ENCODE assay signal across 4 cellular contexts in genomic region chr6:167673951-167674350, GRCh38.
"Had no signal": no experiment of that assay in that cellular context is flagged by ENCODE, and none has a peak within 500 bp of the region (broad histone marks: within the 10 kb centered on the region; RNA-seq: fewer than 3 reads in every experiment).

No MANE protein-coding gene starts in this region.

- DNase-seq: H9, HCEC 1CT, KBM-7 had no signal

- H3K4me3 ChIP-seq: GM23338 had no signal

- H2AFZ ChIP-seq: GM23338 had no signal

- H3K4me2 ChIP-seq: GM23338 had no signal

- ATAC-seq: GM23338 had no signal
